Comparison of ENCODE assay signal across 19 cellular contexts in the genomic region with DNA sequence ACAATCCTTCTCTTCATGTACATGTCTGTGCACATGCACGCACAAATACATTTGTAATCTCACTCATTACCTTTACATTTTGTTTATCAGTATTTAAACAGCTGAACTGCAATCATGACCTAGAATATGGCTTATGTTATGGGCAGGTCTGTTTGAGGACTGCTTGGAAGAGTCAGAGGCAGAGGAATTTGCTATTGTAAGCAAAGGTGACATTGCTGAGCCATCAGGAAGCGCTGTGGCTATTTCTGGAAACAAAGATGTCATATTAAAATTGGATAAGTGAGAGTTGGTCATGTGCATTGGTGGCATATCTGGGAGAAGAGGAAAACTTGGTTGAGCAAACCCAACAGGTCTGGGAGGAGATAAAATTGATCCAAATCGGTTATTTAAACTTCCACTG. TPM values are rescaled to one million over a fixed set of nuclear protein-coding genes. Genes with fewer than 3 reads are reported as not detected.
DNase-seq lines count a peak whose midpoint lies in the region; ATAC-seq, FAIRE-seq and TF ChIP-seq lines count a peak whose summit lies in the region.
"Had no signal": no experiment of that assay in that cellular context is flagged by ENCODE, and none has a peak within 500 bp of the region (broad histone marks: within the 10 kb centered on the region; RNA-seq: fewer than 3 reads in every experiment).

No MANE protein-coding gene starts in this region.

- no peak overlapping the region for H2AFZ ChIP-seq in K562 (ENCODE audit: low read depth, low read length)

- TF ChIP-seq POLR2A in K562 (conservative IDR thresholded peaks at IDR 0.05): no peak
- TF ChIP-seq POLR2A in sigmoid colon (IDR thresholded peaks at IDR 0.05): no peak

- no peak overlapping the region for H3K4me2 ChIP-seq in K562 (ENCODE audit: insufficient read depth, low read length)

- TF ChIP-seq EP300 in K562 (IDR thresholded peaks at IDR 0.05; ENCODE audit: low read length): no peak
- no peak for TF ChIP-seq EP300 in sigmoid colon (IDR thresholded peaks at IDR 0.05)

- H3K27me3 ChIP-seq in K562 (ENCODE audit: control insufficient read depth in 2 of 2, insufficient read depth in 2 of 2, low read length in 2 of 2) (no peaks in the 10 kb centered on the region), sigmoid colon (no peaks in the 10 kb centered on the region)
- no peaks in the 10 kb centered on the region for H3K27me3 ChIP-seq in effector memory CD4-positive, alpha-beta T cell (replicated peaks; ENCODE audit: control insufficient read depth, insufficient read depth, low read length, poor library complexity, severe bottlenecking)

- H3K4me1 ChIP-seq in K562 (replicated peaks in 1 of 2; ENCODE audit: control insufficient read depth in 2 of 2, insufficient read depth in 2 of 2, low read length in 2 of 2) (no peaks in the 10 kb centered on the region), sigmoid colon (peaks cover 0 to 15% (median 11%) of the 10 kb centered on the region in 4 donors)
- H3K4me1 ChIP-seq in effector memory CD4-positive, alpha-beta T cell (ENCODE audit: control insufficient read depth, insufficient read depth, low read length, poor library complexity, severe bottlenecking): no peaks in the 10 kb centered on the region

- H3K27ac ChIP-seq in K562 (ENCODE audit: extremely low read depth, low read depth, low read length) (no peak overlapping the region), sigmoid colon (peak overlapping the region in 3 of 4 donors; percentile 37 to 50 (median 43))
- H3K27ac ChIP-seq in effector memory CD4-positive, alpha-beta T cell (ENCODE audit: insufficient read depth, low read length, poor library complexity, severe bottlenecking): no peak overlapping the region
- H3K27ac ChIP-seq: HL-60 had no signal

- in situ Hi-C loops in K562 (cut with MboI): no loop called here

- no peaks in the 10 kb centered on the region for H3K9me3 ChIP-seq in K562 (replicated peaks; ENCODE audit: control insufficient read depth, insufficient read depth, low read depth, low read length)
- no peaks in the 10 kb centered on the region for H3K9me3 ChIP-seq in sigmoid colon
- H3K9me3 ChIP-seq in effector memory CD4-positive, alpha-beta T cell (ENCODE audit: control insufficient read depth, low read length): no peaks in the 10 kb centered on the region
- H3K9me3 ChIP-seq: Caco-2 had no signal

- peak overlapping the region; percentile 1 for H3K27ac Mint-ChIP-seq in memory B cell

- intact Hi-C loops in K562 (cut with micrococcal nuclease) (no loop called here), left cardiac atrium (cut with DNase I) (no loop called here), sigmoid colon (cut with DNase I) (no loop called here)

- H3K4me3 Mint-ChIP-seq in memory B cell: no peak overlapping the region

- DNase-seq in K562 (ENCODE audit: extremely low read depth in 1 of 4, low spot score in 3 of 4) (no peak), left cardiac atrium (no peak), memory B cell (ENCODE audit: low spot score in 2 of 2) (no peak), sigmoid colon (no peak), midbrain (lab: John Stamatoyannopoulos, UW) (no peak), SHP77 treated with DMSO at 0.1 percent for 48 hours (lab: John Stamatoyannopoulos, UW) (no peak), AG08395 (ENCODE audit: low spot score) (no peak)
- DNase-seq in effector memory CD4-positive, alpha-beta T cell: no peak
- DNase-seq: AML-193, Caco-2, DMS153, KBM-7, MV-4-11, NCI-H1417, NCI-H1930, NCI-H2171, NCI-H446 had no signal

- ATAC-seq in K562: no peak
- peak; percentile 53 to 72 for ATAC-seq in left cardiac atrium
- no peak for ATAC-seq in memory B cell (ENCODE audit: low read depth)

- H3K36me3 ChIP-seq in K562 (ENCODE audit: control insufficient read depth, insufficient read depth, low read length): no peaks in the 10 kb centered on the region
- peaks cover 0 to 12% (median 5%) of the 10 kb centered on the region in 4 donors for H3K36me3 ChIP-seq in sigmoid colon
- peaks cover 22% of the 10 kb centered on the region for H3K36me3 ChIP-seq in effector memory CD4-positive, alpha-beta T cell (ENCODE audit: control insufficient read depth, insufficient read depth, low read length)

- FAIRE-seq in K562 (lab: Jason Lieb, UNC): no peak
- FAIRE-seq: H54 had no signal

- H3K79me2 ChIP-seq in K562 (ENCODE audit: control insufficient read depth, insufficient read depth, low read length): no peaks in the 10 kb centered on the region

- H4K20me1 ChIP-seq in K562 (replicated peaks; ENCODE audit: control insufficient read depth, insufficient read depth, low read length): no peaks in the 10 kb centered on the region

- 15% methylated on average over 3 of the region's 3 CpGs for WGBS in K562 (ENCODE audit: insufficient coverage, low coverage, missing lambda C conversion rate)
- 72 to 80% methylated on average over 3 of the region's 3 CpGs for WGBS in sigmoid colon, 2 donors

- H3K9ac ChIP-seq in K562 (ENCODE audit: insufficient read depth in 1 of 2, low read depth in 2 of 2, low read length in 2 of 2): no peak overlapping the region

- peaks cover 42% of the 10 kb centered on the region for H3K4me1 Mint-ChIP-seq in memory B cell

- peaks cover 2% of the 10 kb centered on the region for H3K9me3 Mint-ChIP-seq in memory B cell

- H3K9me1 ChIP-seq in K562 (ENCODE audit: control insufficient read depth, insufficient read depth, low read length): no peaks in the 10 kb centered on the region

- H3K4me3 ChIP-seq in K562: no peak overlapping the region
- H3K4me3 ChIP-seq in sigmoid colon: no peak overlapping the region
- no peak overlapping the region for H3K4me3 ChIP-seq in effector memory CD4-positive, alpha-beta T cell (ENCODE audit: insufficient read depth, low read depth, low read length, poor library complexity, severe bottlenecking)

- POLR2A ChIA-PET in K562 (lab: Yijun Ruan, JAX): no interaction called here

- no TSS peak for BruUV-seq in K562 (replicated peaks; lab: Mats Ljungman, UMichigan)

- TF ChIP-seq RAD21 in K562 (CRISPR knock-in tag; conservative IDR thresholded peaks at IDR 0.05 in 1 of 2, IDR thresholded peaks at IDR 0.05 in 1 of 2): no peak

- peaks cover 21% of the 10 kb centered on the region for H3K36me3 Mint-ChIP-seq in memory B cell

- CTCF ChIA-PET in K562 (lab: Yijun Ruan, JAX; ENCODE audit: low intra/inter-chr PET ratio): no interaction called here

- no peak for TF ChIP-seq CTCF in K562 (IDR thresholded peaks at IDR 0.05 in 2 of 3, conservative IDR thresholded peaks at IDR 0.05 in 1 of 3; ENCODE audit: insufficient read depth in 2 of 3, low read depth in 1 of 3, low read length in 3 of 3)
- no peak for TF ChIP-seq CTCF in sigmoid colon (IDR thresholded peaks at IDR 0.05)

- no peaks in the 10 kb centered on the region for H3K27me3 Mint-ChIP-seq in memory B cell

TF ChIP-seq in K562, 482 proteins besides CTCF, POLR2A, EP300 and RAD21:
- TF ChIP-seq HDAC1 (IDR thresholded peaks at IDR 0.05) (no peak), CBFA2T3 (IDR thresholded peaks at IDR 0.05) (peak; percentile 40)
- TF ChIP-seq, protein P1, sequence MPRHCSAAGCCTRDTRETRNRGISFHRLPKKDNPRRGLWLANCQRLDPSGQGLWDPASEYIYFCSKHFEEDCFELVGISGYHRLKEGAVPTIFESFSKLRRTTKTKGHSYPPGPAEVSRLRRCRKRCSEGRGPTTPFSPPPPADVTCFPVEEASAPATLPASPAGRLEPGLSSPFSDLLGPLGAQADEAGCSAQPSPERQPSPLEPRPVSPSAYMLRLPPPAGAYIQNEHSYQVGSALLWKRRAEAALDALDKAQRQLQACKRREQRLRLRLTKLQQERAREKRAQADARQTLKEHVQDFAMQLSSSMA (CRISPR knock-in tag; IDR thresholded peaks at IDR 0.05): no peak

RNA-seq across cellular contexts. Expression of a gene that starts 41.6 kb away (rescaled TPM):
- total RNA-seq in K562 (2011; cell fraction: chromatin; rRNA removed; ENCODE audit: low replicate concordance): 2.4 and 8.4 TPM in 2 replicates
- 1.5 and 2.6 TPM in 2 replicates for total RNA-seq in K562 (2011; cell fraction: nucleolus; rRNA removed)
- total RNA-seq in K562 (2011; cell fraction: nucleoplasm; rRNA removed): 2.9 and 5.5 TPM in 2 replicates
- total RNA-seq in K562 (2014; rRNA removed) (2.3 and 2.4 TPM in 2 replicates), K562 (2014; rRNA removed; fragmentation: Illumina TruSeq; extraction: Trizol) (3.1 and 3.7 TPM in 2 replicates), K562 (2015; rRNA removed; fragmentation: Illumina TruSeq; extraction: Trizol) (4.4 and 4.7 TPM in 2 replicates), K562 (2021) (3.9 and 4.4 TPM in 2 replicates), left cardiac atrium (10 to 100 TPM; 13.0 to 14.5 TPM), sigmoid colon (10 to 100 TPM; 10.7 to 21.9 (median 18.2) TPM)
- polyA plus RNA-seq in K562 (2011; rRNA removed) (4.9 and 6.9 TPM in 2 replicates), K562 (2014; fragmentation: Illumina TruSeq; extraction: Trizol) (2.9 and 3.1 TPM in 2 replicates), K562 (2014; fragmentation: Nextera tagmentation; extraction: Ambion mirVana) (1 to 10 TPM; 1.4 to 1.7 TPM), K562 (2014; rRNA removed) (2.1 and 3.1 TPM in 2 replicates), sigmoid colon (1 to 10 TPM; 3.5 to 8.4 (median 4.8) TPM)
- polyA plus RNA-seq in K562 (2011; cell fraction: cytosol; rRNA removed): 3.2 and 4.0 TPM in 2 replicates
- polyA plus RNA-seq in K562 (2011; cell fraction: nucleus; rRNA removed): 2.8 and 2.9 TPM in 2 replicates
- 1.4 and 1.6 TPM in 2 replicates for polyA plus RNA-seq in K562 (2012)
- 14.1 and 15.5 TPM in 2 replicates for polyA minus RNA-seq in K562 (2011; rRNA and poly(A)+ RNA removed)
- polyA minus RNA-seq in K562 (2011; cell fraction: cytosol; rRNA and poly(A)+ RNA removed): 4.2 and 5.3 TPM in 2 replicates
- polyA minus RNA-seq in K562 (2011; cell fraction: nucleus; rRNA and poly(A)+ RNA removed): 2.8 and 4.8 TPM in 2 replicates

Comparison
In these comparisons a context has a peak if more than half of its experiments do, and no peak if none do; other contexts are left out.
1. ATAC-seq: peak in left cardiac atrium (2 of 2); none in K562 (single experiment) and memory B cell (single experiment).
2. H3K27ac ChIP-seq: peak in sigmoid colon (3 of 4); none in K562 (single experiment) and effector memory CD4-positive, alpha-beta T cell (single experiment).